In genomic region chr15:68275165-68275746, GRCh38 we compare ENCODE assay signal across 11 cellular contexts. TPM values are rescaled to one million over a fixed set of nuclear protein-coding genes. Genes with fewer than 3 reads are reported as not detected.
DNase-seq lines count a peak whose midpoint lies in the region; ATAC-seq and TF ChIP-seq lines count a peak whose summit lies in the region.
"Had no signal": no experiment of that assay in that cellular context is flagged by ENCODE, and none has a peak within 500 bp of the region (broad histone marks: within the 10 kb centered on the region; RNA-seq: fewer than 3 reads in every experiment).

No MANE protein-coding gene starts in this region.

- peaks cover 2% of the 10 kb centered on the region for H3K36me3 Mint-ChIP-seq in IgD-negative memory B cell
- H3K36me3 Mint-ChIP-seq in nephron (ENCODE audit: low read depth): peaks cover 6% of the 10 kb centered on the region

- H3K27me3 ChIP-seq in AG04450 (ENCODE audit: control insufficient read depth, insufficient read depth, low read length): no peaks in the 10 kb centered on the region

- H3K4me3 Mint-ChIP-seq in IgD-negative memory B cell (peak overlapping the region in 1 of 4 donors; percentile 95), nephron (peak overlapping the region; percentile 61 to 95 (median 84))
- H3K4me3 Mint-ChIP-seq: CD14-positive monocyte had no signal

- H3K27ac Mint-ChIP-seq in IgD-negative memory B cell: peak overlapping the region in 2 of 3 donors; percentile 82 to 87
- H3K27ac Mint-ChIP-seq in nephron: peak overlapping the region; percentile 100
- H3K27ac Mint-ChIP-seq: CD14-positive monocyte had no signal

- POLR2A ChIA-PET in AG04450 (lab: Yijun Ruan, JAX): interaction anchor here (0.6 kb wide), 1 partner anchor 650 kb away, joined by 3 read pairs; no protein-coding TSS in a partner anchor

- no peak for ATAC-seq in GM21381 (IDR thresholded peaks at IDR 0.05; ENCODE audit: unreplicated experiment)
- ATAC-seq in HG02885 (IDR thresholded peaks at IDR 0.05; ENCODE audit: poor library complexity, unreplicated experiment): no peak

- H3K27me3 Mint-ChIP-seq in IgD-negative memory B cell (peaks cover 2% of the 10 kb centered on the region), nephron (ENCODE audit: low read depth) (peaks cover 4% of the 10 kb centered on the region)

- no peak for TF ChIP-seq CTCF in AG04450 (IDR thresholded peaks at IDR 0.05; ENCODE audit: low read depth, low read length)
- TF ChIP-seq CTCF in epithelial cell of esophagus (IDR thresholded peaks at IDR 0.05; ENCODE audit: insufficient read depth, low read depth, low read length, missing control alignments): no peak
- no peak for TF ChIP-seq CTCF in nephron (IDR thresholded peaks at IDR 0.05; ENCODE audit: unreplicated experiment in 3 of 3)

- H3K9me3 Mint-ChIP-seq in IgD-negative memory B cell (no peaks in the 10 kb centered on the region), nephron (no peaks in the 10 kb centered on the region)
- H3K9me3 Mint-ChIP-seq: CD14-positive monocyte had no signal

- DNase-seq in AG04450 (ENCODE audit: low read depth, low spot score): peak; percentile 68
- peak; percentile 92 for DNase-seq in epithelial cell of esophagus (ENCODE audit: low read depth)
- no peak for DNase-seq in NCI-H1694 (lab: John Stamatoyannopoulos, UW)
- no peak for DNase-seq in retina
- DNase-seq: NCI-H1105, T-helper 9 cell had no signal

- H3K27ac ChIP-seq in AG04450 (ENCODE audit: low read depth, low read length): peak overlapping the region; percentile 73

- no peaks in the 10 kb centered on the region for H3K9me3 ChIP-seq in AG04450 (ENCODE audit: control insufficient read depth, insufficient read depth, low read length)

- H3K4me3 ChIP-seq in AG04450 (ENCODE audit: low read depth, low read length) (no peak overlapping the region), epithelial cell of esophagus (ENCODE audit: low read length) (no peak overlapping the region)

- peaks cover 23 to 25% (median 25%) of the 10 kb centered on the region in 3 donors for H3K4me1 Mint-ChIP-seq in IgD-negative memory B cell
- H3K4me1 Mint-ChIP-seq in nephron: peaks cover 65% of the 10 kb centered on the region

- CTCF ChIA-PET in AG04450 (lab: Charles Lee): interaction anchor here (1.0 to 2.3 kb wide), 2 partner anchors 11 to 22 kb away, joined by 3 to 12 read pairs; no protein-coding TSS in a partner anchor

RNA-seq across cellular contexts. Expression of gene FEM1B, which starts 2.3 kb away (rescaled TPM):
- polyA plus RNA-seq in AG04450 (2011; rRNA removed): 46.5 and 55.1 TPM in 2 replicates
- 167 and 205 TPM in 2 replicates for polyA minus RNA-seq in AG04450 (2011; rRNA and poly(A)+ RNA removed)
- polyA plus RNA-seq in IgD-negative memory B cell: 21.5 TPM

RNA-seq across cellular contexts. Expression of gene CLN6, which starts 45.7 kb away (rescaled TPM):
- polyA plus RNA-seq in AG04450 (2011; rRNA removed) (13.0 and 16.0 TPM in 2 replicates), IgD-negative memory B cell (3.8 TPM)
- polyA minus RNA-seq in AG04450 (2011; rRNA and poly(A)+ RNA removed): 32.4 and 32.8 TPM in 2 replicates

Comparison
In these comparisons a context has a peak if more than half of its experiments do, and no peak if none do; other contexts are left out.
1. DNase-seq: peak in AG04450 (single experiment) and epithelial cell of esophagus (single experiment); none in NCI-H1694 (single experiment) and retina (single experiment).